ENCODE assay signal across 33 cellular contexts in genomic region chr20:20531283-20531682, GRCh38.
"Had no signal": no experiment of that assay in that cellular context is flagged by ENCODE, and none has a peak within 500 bp of the region (broad histone marks: within the 10 kb centered on the region; RNA-seq: fewer than 3 reads in every experiment).

No MANE protein-coding gene starts in this region.

- H3K4me3 ChIP-seq: MG63 had no signal

- H3K4me2 ChIP-seq: KMS-11 had no signal

- H3K27me3 ChIP-seq: MG63 had no signal

- H3K27ac ChIP-seq: KMS-11 had no signal

- H3K36me3 ChIP-seq: MG63 had no signal

- H3K9ac ChIP-seq: KMS-11 had no signal

- DNase-seq: Kasumi-1, MG63, MM.1S, MV-4-11, NCI-H1048, NCI-H1092, NCI-H1092 treated with DMSO at 0.1 percent for 48 hours, NCI-H1105, NCI-H1105 treated with DMSO at 0.1 percent for 48 hours, NCI-H1417, NCI-H1417 treated with DMSO at 0.1 percent for 48 hours, NCI-H1436, NCI-H1436 treated with DMSO at 0.1 percent for 48 hours, NCI-H146, NCI-H1694, NCI-H1694 treated with DMSO at 0.1 percent for 48 hours, NCI-H187, NCI-H187 treated with DMSO at 0.1 percent for 48 hours, NCI-H1930, NCI-H2029, NCI-H2029 treated with DMSO at 0.1 percent for 48 hours, NCI-H2081, NCI-H2081 treated with DMSO at 0.1 percent for 48 hours, NCI-H2107, NCI-H2171, NCI-H2171 treated with DMSO at 0.1 percent for 48 hours, NCI-H2227 treated with DMSO at 0.1 percent for 48 hours, NCI-H226, NCI-H345, NCI-H446, NCI-H446 treated with DMSO at 0.1 percent for 48 hours, NCI-H510A had no signal

- H3K9me3 ChIP-seq: MG63 had no signal
